ENCODE assay signal across 8 cellular contexts in genomic region chr1:226187019-226187322, GRCh38.
DNase-seq lines count a peak whose midpoint lies in the region; ATAC-seq and TF ChIP-seq lines count a peak whose summit lies in the region.

No MANE protein-coding gene starts in this region.

- no peak for TF ChIP-seq CTCF in cardiac fibroblast (IDR thresholded peaks at IDR 0.05; ENCODE audit: low read depth, low read length)

- H3K36me3 Mint-ChIP-seq in stimulated activated naive CD8-positive, alpha-beta T cell treated with anti-CD3 and anti-CD28 coated beads, Interleukin-15, Interleukin-2, amounts not matched to agents 100 ng/mL and 50 ng/mL, for 24 hours (ENCODE audit: low read depth): peaks cover 7% of the 10 kb centered on the region

- H3K4me3 ChIP-seq in cardiac fibroblast (replicated peaks in 1 of 2; ENCODE audit: low read depth in 2 of 2, low read length in 2 of 2) (peak overlapping the region; percentile 88 to 94), mucosa of rectum (ENCODE audit: low read length in 2 of 2) (peak overlapping the region; percentile 92 to 94)

- no peak for DNase-seq in stimulated activated naive CD8-positive, alpha-beta T cell treated with anti-CD3 and anti-CD28 coated beads, Interleukin-15, Interleukin-2, amounts not matched to agents 100 U/mL and 50 U/mL, for 24 hours
- DNase-seq in cardiac fibroblast (ENCODE audit: low read depth in 2 of 2) (no peak), activated gamma-delta T cell treated with Interleukin-2 at 50 U/mL for 16 hours (no peak)
- DNase-seq in activated CD8-positive, alpha-beta memory T cell treated with anti-CD3 and anti-CD28 coated beads for 24 hours: no peak

- peak overlapping the region; percentile 94 to 95 for H3K27ac ChIP-seq in mucosa of rectum (ENCODE audit: low read depth in 2 of 2, low read length in 2 of 2)

- ATAC-seq in stimulated activated naive CD8-positive, alpha-beta T cell treated with anti-CD3 and anti-CD28 coated beads, Interleukin-15, Interleukin-2, amounts not matched to agents 100 U/mL and 50 U/mL, for 24 hours: no peak
- ATAC-seq in GM21786 (IDR thresholded peaks at IDR 0.05; ENCODE audit: unreplicated experiment) (no peak), HG03469 (IDR thresholded peaks at IDR 0.05; ENCODE audit: unreplicated experiment) (no peak)

- H3K4me1 ChIP-seq in mucosa of rectum (ENCODE audit: control insufficient read depth in 2 of 2, insufficient read depth in 2 of 2, low read length in 2 of 2): peaks cover 18 to 21% of the 10 kb centered on the region in 2 donors

- peaks cover 32% of the 10 kb centered on the region for H3K4me1 Mint-ChIP-seq in stimulated activated naive CD8-positive, alpha-beta T cell treated with anti-CD3 and anti-CD28 coated beads, Interleukin-15, Interleukin-2, amounts not matched to agents 100 ng/mL and 50 ng/mL, for 24 hours (ENCODE audit: low read depth)

- H3K36me3 ChIP-seq in mucosa of rectum (ENCODE audit: control insufficient read depth in 2 of 2, insufficient read depth in 2 of 2, low read length in 2 of 2): peaks cover 0 to 4% of the 10 kb centered on the region in 2 donors

- no peaks in the 10 kb centered on the region for H3K9me3 ChIP-seq in mucosa of rectum (ENCODE audit: control insufficient read depth in 2 of 2, low read length in 2 of 2)

- peak overlapping the region; percentile 92 to 98 for H3K9ac ChIP-seq in mucosa of rectum (ENCODE audit: low read depth in 1 of 2, low read length in 2 of 2)

- H3K27ac Mint-ChIP-seq in stimulated activated naive CD8-positive, alpha-beta T cell treated with anti-CD3 and anti-CD28 coated beads, Interleukin-15, Interleukin-2, amounts not matched to agents 100 ng/mL and 50 ng/mL, for 24 hours: peak overlapping the region; percentile 91

- H3K4me3 Mint-ChIP-seq in stimulated activated naive CD8-positive, alpha-beta T cell treated with anti-CD3 and anti-CD28 coated beads, Interleukin-15, Interleukin-2, amounts not matched to agents 100 ng/mL and 50 ng/mL, for 24 hours: peak overlapping the region; percentile 96

- H3K27me3 Mint-ChIP-seq in stimulated activated naive CD8-positive, alpha-beta T cell treated with anti-CD3 and anti-CD28 coated beads, Interleukin-15, Interleukin-2, amounts not matched to agents 100 ng/mL and 50 ng/mL, for 24 hours: no peaks in the 10 kb centered on the region

- no peaks in the 10 kb centered on the region for H3K9me3 Mint-ChIP-seq in stimulated activated naive CD8-positive, alpha-beta T cell treated with anti-CD3 and anti-CD28 coated beads, Interleukin-15, Interleukin-2, amounts not matched to agents 100 ng/mL and 50 ng/mL, for 24 hours

- no peaks in the 10 kb centered on the region for H3K27me3 ChIP-seq in mucosa of rectum (ENCODE audit: control insufficient read depth in 2 of 2, insufficient read depth in 2 of 2, low read length in 2 of 2)
